In genomic region chr3:48464713-48465221, GRCh38 we compare ENCODE assay signal across 8 cellular contexts. TPM values are rescaled to one million over a fixed set of nuclear protein-coding genes. Genes with fewer than 3 reads are reported as not detected.
DNase-seq lines count a peak whose midpoint lies in the region; ATAC-seq and TF ChIP-seq lines count a peak whose summit lies in the region.
"Had no signal": no experiment of that assay in that cellular context is flagged by ENCODE, and none has a peak within 500 bp of the region (broad histone marks: within the 10 kb centered on the region; RNA-seq: fewer than 3 reads in every experiment).

No MANE protein-coding gene starts in this region.

- H3K27me3 Mint-ChIP-seq in IgD-negative memory B cell (peaks cover 2% of the 10 kb centered on the region), memory B cell (no peaks in the 10 kb centered on the region)
- H3K27me3 Mint-ChIP-seq: stimulated activated naive CD8-positive, alpha-beta T cell treated with anti-CD3 and anti-CD28 coated beads, Interleukin-15, Interleukin-2, amounts not matched to agents 100 ng/mL and 50 ng/mL, for 24 hours had no signal

- TF ChIP-seq POLR2A in body of pancreas (IDR thresholded peaks at IDR 0.05): no peak

- peak overlapping the region in 1 of 5 donors; percentile 45 for H3K9ac ChIP-seq in subcutaneous abdominal adipose tissue (ENCODE audit: low read length in 5 of 5)

- H3K36me3 Mint-ChIP-seq in IgD-negative memory B cell (peaks cover 1% of the 10 kb centered on the region), memory B cell (peaks cover 11% of the 10 kb centered on the region)

- no peak for ATAC-seq in body of pancreas
- ATAC-seq in memory B cell (ENCODE audit: low read depth): no peak
- no peak for ATAC-seq in HG02759 (IDR thresholded peaks at IDR 0.05; ENCODE audit: unreplicated experiment)

- H3K4me1 ChIP-seq in body of pancreas: peaks cover 45% of the 10 kb centered on the region
- H3K4me1 ChIP-seq in subcutaneous abdominal adipose tissue (ENCODE audit: control insufficient read depth in 5 of 5, insufficient read depth in 5 of 5, low read length in 5 of 5): peaks cover 26 to 51% (median 49%) of the 10 kb centered on the region in 5 donors

- peak overlapping the region; percentile 93 to 100 (median 99) for H3K27ac ChIP-seq in body of pancreas
- H3K27ac ChIP-seq in subcutaneous abdominal adipose tissue (ENCODE audit: low read depth, low read length): peak overlapping the region; percentile 99

- peaks cover 9 to 10% of the 10 kb centered on the region in 2 donors for H3K36me3 ChIP-seq in body of pancreas (replicated peaks in 1 of 2; ENCODE audit: insufficient read depth in 1 of 2, low read depth in 2 of 2)
- peaks cover 0 to 70% (median 49%) of the 10 kb centered on the region in 5 donors for H3K36me3 ChIP-seq in subcutaneous abdominal adipose tissue (ENCODE audit: control insufficient read depth in 5 of 5, insufficient read depth in 5 of 5, low read length in 5 of 5)

- H3K9me3 Mint-ChIP-seq in IgD-negative memory B cell (no peaks in the 10 kb centered on the region), memory B cell (no peaks in the 10 kb centered on the region)
- H3K9me3 Mint-ChIP-seq: stimulated activated naive CD8-positive, alpha-beta T cell treated with anti-CD3 and anti-CD28 coated beads, Interleukin-15, Interleukin-2, amounts not matched to agents 100 ng/mL and 50 ng/mL, for 24 hours had no signal

- WGBS in body of pancreas, 2 donors: 92 to 97% methylated on average over 10 to 17 of the region's 17 CpGs

- no peak overlapping the region for H3K4me3 ChIP-seq in body of pancreas
- peak overlapping the region in 1 of 5 donors; percentile 1 for H3K4me3 ChIP-seq in subcutaneous abdominal adipose tissue (ENCODE audit: low read depth in 1 of 5, low read length in 5 of 5)

- DNase-seq in body of pancreas (peak in 1 of 4 donors; percentile 31), memory B cell (ENCODE audit: low spot score in 2 of 2) (no peak), OCI-M2 (lab: John Stamatoyannopoulos, UW; ENCODE audit: unreplicated experiment) (no peak), NOMO-1 treated with DMSO at 0.1 percent for 48 hours (lab: John Stamatoyannopoulos, UW; ENCODE audit: unreplicated experiment) (no peak)

- no peaks in the 10 kb centered on the region for H3K9me3 ChIP-seq in body of pancreas
- H3K9me3 ChIP-seq in subcutaneous abdominal adipose tissue (ENCODE audit: control insufficient read depth in 5 of 5, low read length in 5 of 5): no peaks in the 10 kb centered on the region

- TF ChIP-seq CTCF in body of pancreas (IDR thresholded peaks at IDR 0.05): no peak

- intact Hi-C loops in body of pancreas (cut with DNase I): loop anchor here (5.0 kb wide), 3 partner anchors 43 to 98 kb away; partner anchors contain the start of gene UCN2

- no peaks in the 10 kb centered on the region for H3K27me3 ChIP-seq in body of pancreas
- peaks cover 0 to 5% (median 0%) of the 10 kb centered on the region in 5 donors for H3K27me3 ChIP-seq in subcutaneous abdominal adipose tissue (ENCODE audit: control insufficient read depth in 5 of 5, insufficient read depth in 4 of 5, low read length in 5 of 5)

- peaks cover 12 to 30% (median 22%) of the 10 kb centered on the region in 3 donors for H3K4me1 Mint-ChIP-seq in IgD-negative memory B cell
- peaks cover 25% of the 10 kb centered on the region for H3K4me1 Mint-ChIP-seq in memory B cell

- peak overlapping the region in 1 of 4 donors; percentile 87 for H3K4me3 Mint-ChIP-seq in IgD-negative memory B cell
- H3K4me3 Mint-ChIP-seq in memory B cell: no peak overlapping the region

- H3K27ac Mint-ChIP-seq in IgD-negative memory B cell: peak overlapping the region in 2 of 3 donors; percentile 97 to 98
- H3K27ac Mint-ChIP-seq in memory B cell: peak overlapping the region; percentile 95

RNA-seq across cellular contexts. Expression of gene ATRIP, which starts 18.2 kb away (rescaled TPM):
- 13.9 TPM for polyA plus RNA-seq in IgD-negative memory B cell
- total RNA-seq in body of pancreas: 1 to 10 TPM; 2.6 to 4.3 TPM

RNA-seq across cellular contexts. Expression of gene TMA7, which starts 24.7 kb away (rescaled TPM):
- 701 TPM for polyA plus RNA-seq in IgD-negative memory B cell
- total RNA-seq in body of pancreas: 100 to 1,000 TPM; 113 to 156 TPM

RNA-seq across cellular contexts. Expression of gene CCDC51, which starts 24.8 kb away (rescaled TPM):
- 13.4 TPM for polyA plus RNA-seq in IgD-negative memory B cell
- total RNA-seq in body of pancreas: 1 to 10 TPM in 1 of 2 donors, under 1 TPM in 1; 0.33 to 2.6 TPM

RNA-seq across cellular contexts. Expression of gene PLXNB1, which starts 34.9 kb away (rescaled TPM):
- polyA plus RNA-seq in IgD-negative memory B cell: not detected
- 100 to 1,000 TPM; 118 to 311 TPM for total RNA-seq in body of pancreas

RNA-seq across cellular contexts. Expression of gene SHISA5, which starts 39.2 kb away (rescaled TPM):
- 307 TPM for polyA plus RNA-seq in IgD-negative memory B cell
- 10 to 100 TPM; 46.5 to 48.5 TPM for total RNA-seq in body of pancreas
